Comparison of ENCODE assay signal across 24 cellular contexts in genomic region chr3:141434255-141434654, GRCh38. TPM values are rescaled to one million over a fixed set of nuclear protein-coding genes. Genes with fewer than 3 reads are reported as not detected.
A peak's percentile ranks its signal among the peaks of the same experiment; 100 is the strongest.
DNase-seq lines count a peak whose midpoint lies in the region; ATAC-seq and TF ChIP-seq lines count a peak whose summit lies in the region.
"Had no signal": no experiment of that assay in that cellular context is flagged by ENCODE, and none has a peak within 500 bp of the region (broad histone marks: within the 10 kb centered on the region; RNA-seq: fewer than 3 reads in every experiment).

No MANE protein-coding gene starts in this region.

- peak overlapping the region; percentile 46 to 84 for H3K27ac ChIP-seq in tibial artery
- H3K27ac ChIP-seq in H9 (ENCODE audit: insufficient read length, low read depth, low read length) = no peak overlapping the region
- H3K27ac ChIP-seq: thyroid gland had no signal

- peaks cover 19% of the 10 kb centered on the region for H3K36me3 Mint-ChIP-seq in effector memory CD8-positive, alpha-beta T cell (ENCODE audit: insufficient read depth)
- H3K36me3 Mint-ChIP-seq in H9 (ENCODE audit: insufficient read depth in 1 of 3, low read depth in 3 of 3) = no peaks in the 10 kb centered on the region

- peaks cover 21 to 49% of the 10 kb centered on the region in 2 donors for H3K4me1 Mint-ChIP-seq in effector memory CD8-positive, alpha-beta T cell (ENCODE audit: low read depth in 2 of 2)
- peaks cover 3 to 5% of the 10 kb centered on the region in 2 experiments for H3K4me1 Mint-ChIP-seq in H9

- H3K4me3 ChIP-seq in tibial artery = no peak overlapping the region
- H3K4me3 ChIP-seq: thyroid gland had no signal

- H2BK12ac ChIP-seq in H9 (ENCODE audit: insufficient read length, low read depth, low read length) = no peak overlapping the region

- no peak for TF ChIP-seq CTCF in GM10266 (IDR thresholded peaks at IDR 0.05; ENCODE audit: control insufficient read depth, insufficient read depth, low read depth, missing control alignments)
- TF ChIP-seq CTCF in tibial artery (IDR thresholded peaks at IDR 0.05) = no peak
- TF ChIP-seq CTCF in H9 (conservative IDR thresholded peaks at IDR 0.05) = no peak

- no peaks in the 10 kb centered on the region for H3K79me1 ChIP-seq in H9 (ENCODE audit: insufficient read depth, low read depth, low read length, poor library complexity, severe bottlenecking)

- no peak overlapping the region for H2BK15ac ChIP-seq in H9 (ENCODE audit: low read depth, low read length)

- no peak overlapping the region for H3K4me3 Mint-ChIP-seq in effector memory CD8-positive, alpha-beta T cell
- no peak overlapping the region for H3K4me3 Mint-ChIP-seq in H9
- H3K4me3 Mint-ChIP-seq: activated B cell treated with CpG ODN at 0.5 μM for 24 hours; activated CD8-positive, alpha-beta T cell treated with anti-CD3 and anti-CD28 coated beads, Interleukin-2, amount 10 ng/mL, durations not matched to agents 7 days and 5 days; activated T-cell treated with anti-CD3 and anti-CD28 coated beads, Interleukin-2, amount 50 U/mL, for 4 hours; memory B cell; naive thymus-derived CD4-positive, alpha-beta T cell had no signal

- H3K4me2 ChIP-seq in H9 (ENCODE audit: insufficient read depth, insufficient read length, low read length) = no peak overlapping the region

- H3K14ac ChIP-seq in H9 (ENCODE audit: insufficient read depth, low read length) = no peak overlapping the region

- no peak overlapping the region for H4K8ac ChIP-seq in H9 (replicated peaks; ENCODE audit: insufficient read length, low read depth, low read length)

- no peaks in the 10 kb centered on the region for H3K27me3 Mint-ChIP-seq in effector memory CD8-positive, alpha-beta T cell
- H3K27me3 Mint-ChIP-seq in H9 (ENCODE audit: low read depth) = no peaks in the 10 kb centered on the region
- H3K27me3 Mint-ChIP-seq: activated B cell treated with CpG ODN at 0.5 μM for 24 hours; memory B cell; naive thymus-derived CD4-positive, alpha-beta T cell had no signal

- H3K18ac ChIP-seq in H9 (ENCODE audit: insufficient read length, low read depth, low read length) = no peak overlapping the region

- peak overlapping the region; percentile 61 to 90 for H3K27ac Mint-ChIP-seq in effector memory CD8-positive, alpha-beta T cell
- no peak overlapping the region for H3K27ac Mint-ChIP-seq in H9
- H3K27ac Mint-ChIP-seq: activated B cell treated with CpG ODN at 0.5 μM for 24 hours; activated CD8-positive, alpha-beta T cell treated with anti-CD3 and anti-CD28 coated beads, Interleukin-2, amount 10 ng/mL, durations not matched to agents 7 days and 5 days; memory B cell had no signal

- no peak overlapping the region for H2AK5ac ChIP-seq in H9 (ENCODE audit: insufficient read length, low read length)

- no peak overlapping the region for H2AFZ ChIP-seq in H9 (ENCODE audit: low read length)

- H3K9ac ChIP-seq in H9 (ENCODE audit: extremely low read depth, insufficient read length, low read length) = no peak overlapping the region

- no peak overlapping the region for H2BK20ac ChIP-seq in H9 (ENCODE audit: low read depth, low read length, poor library complexity, severe bottlenecking)

- H3K9me3 ChIP-seq in tibial artery (no peaks in the 10 kb centered on the region), H9 (ENCODE audit: control insufficient read depth, low read depth, low read length) (no peaks in the 10 kb centered on the region)
- H3K9me3 ChIP-seq: thyroid gland had no signal

- H2BK5ac ChIP-seq in H9 (ENCODE audit: insufficient read length, low read length) = no peak overlapping the region

- H4K91ac ChIP-seq in H9 (ENCODE audit: insufficient read length, low read depth, low read length) = no peak overlapping the region

- H3K23me2 ChIP-seq in H9 (ENCODE audit: insufficient read length, low read depth, low read length, poor library complexity, severe bottlenecking) = no peaks in the 10 kb centered on the region

- H3T11ph ChIP-seq in H9 (ENCODE audit: low read length) = no peak overlapping the region

- no peak overlapping the region for H3K4ac ChIP-seq in H9 (ENCODE audit: low read depth, low read length)

- H3K23ac ChIP-seq in H9 (ENCODE audit: insufficient read length, low read depth, low read length) = no peak overlapping the region

- peak; percentile 51 for ATAC-seq in GM21515 (IDR thresholded peaks at IDR 0.05; ENCODE audit: unreplicated experiment)
- no peak for ATAC-seq in effector memory CD8-positive, alpha-beta T cell (replicated peaks)
- ATAC-seq: activated CD8-positive, alpha-beta T cell treated with anti-CD3 and anti-CD28 coated beads, Interleukin-2, amount 10 ng/mL, durations not matched to agents 7 days and 5 days; activated T-cell treated with anti-CD3 and anti-CD28 coated beads, Interleukin-2, amount 50 U/mL, for 4 hours; naive thymus-derived CD4-positive, alpha-beta T cell; sciatic nerve had no signal

- no CpG with 5 or more reads among the region's 2 CpGs for WGBS in H9 (ENCODE audit: extremely low coverage, insufficient read length, low lambda C conversion rate)

- H2BK120ac ChIP-seq in H9 (ENCODE audit: low read depth, low read length, poor library complexity, severe bottlenecking) = no peak overlapping the region

- peaks cover 0 to 98% (median 47%) of the 10 kb centered on the region in 4 donors for H3K4me1 ChIP-seq in tibial artery
- no peaks in the 10 kb centered on the region for H3K4me1 ChIP-seq in H9 (ENCODE audit: insufficient read depth, low read length)

- H4K5ac ChIP-seq in H9 (ENCODE audit: insufficient read length, low read depth, low read length) = no peak overlapping the region

- H3K79me2 ChIP-seq in H9 (ENCODE audit: insufficient read depth, low read length) = no peaks in the 10 kb centered on the region

- no peaks in the 10 kb centered on the region for H4K20me1 ChIP-seq in H9 (ENCODE audit: control insufficient read depth, insufficient read depth, insufficient read length)

- no peak overlapping the region for H3K56ac ChIP-seq in H9 (ENCODE audit: insufficient read length, low read depth, low read length)

- intact Hi-C loops in tibial artery (cut with DNase I; ENCODE audit: low total_unique reads) = no loop called here

- peaks cover 10 to 21% (median 15%) of the 10 kb centered on the region in 3 donors for H3K36me3 ChIP-seq in tibial artery
- H3K36me3 ChIP-seq: thyroid gland had no signal

- no peaks in the 10 kb centered on the region for H3K9me3 Mint-ChIP-seq in effector memory CD8-positive, alpha-beta T cell
- no peaks in the 10 kb centered on the region for H3K9me3 Mint-ChIP-seq in H9
- H3K9me3 Mint-ChIP-seq: activated B cell treated with CpG ODN at 0.5 μM for 24 hours; activated T-cell treated with anti-CD3 and anti-CD28 coated beads, Interleukin-2, amount 50 U/mL, for 4 hours; memory B cell; naive thymus-derived CD4-positive, alpha-beta T cell had no signal

- DNase-seq in GM10266 (ENCODE audit: extremely low spot score) (peak; percentile 33), tibial artery (no peak), C1 segment of cervical spinal cord (lab: John Stamatoyannopoulos, UW) (no peak), H9 (no peak)
- DNase-seq in effector memory CD8-positive, alpha-beta T cell = no peak
- DNase-seq in activated CD4-positive, CD25-positive, alpha-beta regulatory T cell (lab: John Stamatoyannopoulos, UW) = no peak
- DNase-seq: activated B cell treated with CpG ODN at 0.5 μM for 24 hours; activated CD8-positive, alpha-beta T cell treated with anti-CD3 and anti-CD28 coated beads, Interleukin-2, amount 10 ng/mL, durations not matched to agents 7 days and 5 days; activated naive CD4-positive, alpha-beta T cell treated with anti-CD3 and anti-CD28 coated beads, Interleukin-2, amount 50 U/mL, for 16 hours; activated T-cell treated with anti-CD3 and anti-CD28 coated beads, Interleukin-2, amount 50 U/mL, for 4 hours; AML-193; anterior cingulate cortex; central memory CD4-positive, alpha-beta T cell; effector CD4-positive, alpha-beta T cell; Kasumi-1; naive thymus-derived CD4-positive, alpha-beta T cell; NCI-H1092; NCI-H2029 treated with DMSO at 0.1 percent for 48 hours; NCI-H446 treated with DMSO at 0.1 percent for 48 hours; T-helper 9 cell; thyroid gland had no signal

- H3K27me3 ChIP-seq in tibial artery (no peaks in the 10 kb centered on the region), H9 (ENCODE audit: insufficient read depth, low read length) (no peaks in the 10 kb centered on the region)
- H3K27me3 ChIP-seq: thyroid gland had no signal

RNA-seq across cellular contexts. Expression of gene RASA2, which starts 52.6 kb away (rescaled TPM):
- total RNA-seq in H9 (2021) = 21.5 and 24.4 TPM in 2 replicates

Comparison
In these comparisons a context has a peak if more than half of its experiments do, and no peak if none do; other contexts are left out.
1. H3K27ac Mint-ChIP-seq: peak in effector memory CD8-positive, alpha-beta T cell (2 of 2); none in H9 (0 of 3).